ENCODE assay signal across 8 cellular contexts in the genomic region with DNA sequence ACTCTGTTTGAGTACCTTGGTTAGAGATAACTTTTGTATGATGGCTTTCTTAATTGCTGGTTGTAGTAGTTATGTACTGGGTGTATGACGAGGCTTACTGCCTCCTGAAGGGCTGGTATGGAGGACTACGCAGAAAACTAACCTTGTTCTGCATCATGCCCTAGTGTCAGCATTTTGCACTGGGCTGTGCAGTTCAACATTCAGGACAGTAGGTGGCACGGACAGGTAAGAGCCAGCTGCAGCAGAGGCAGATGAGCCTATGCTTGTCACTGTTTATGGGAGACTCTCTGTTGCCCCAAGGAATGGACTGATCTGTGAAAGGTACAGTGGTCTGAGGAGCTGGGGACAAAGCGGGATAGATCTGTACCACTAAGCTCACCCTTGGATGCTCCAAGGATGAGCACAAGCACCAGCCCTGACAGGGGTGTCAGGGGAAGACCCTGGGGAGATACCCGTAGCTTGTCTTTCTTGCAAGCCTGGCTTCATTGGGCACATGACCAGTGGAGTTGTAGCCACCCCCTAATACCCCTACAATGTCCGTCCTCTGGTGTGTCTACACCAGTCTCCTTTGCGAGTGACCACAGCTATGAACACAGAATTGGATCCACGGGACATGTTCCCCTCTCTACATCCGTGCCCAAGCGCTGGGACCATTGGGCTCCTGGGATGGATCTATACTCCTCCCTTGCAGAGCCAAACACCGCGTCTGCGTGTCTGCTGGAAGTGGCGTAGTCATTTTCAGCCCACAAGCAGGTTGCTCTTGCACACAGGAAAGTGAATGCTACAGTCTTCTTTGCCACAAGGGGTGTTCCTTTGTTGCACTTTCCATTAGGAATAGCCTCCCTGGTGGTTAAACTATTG. TPM values are rescaled to one million over a fixed set of nuclear protein-coding genes. Genes with fewer than 3 reads are reported as not detected.
A peak's percentile ranks its signal among the peaks of the same experiment; 100 is the strongest.
DNase-seq lines count a peak whose midpoint lies in the region; ATAC-seq and TF ChIP-seq lines count a peak whose summit lies in the region.

No MANE protein-coding gene starts in this region.

- peaks cover 39% of the 10 kb centered on the region for H3K36me3 Mint-ChIP-seq in osteocyte (ENCODE audit: unreplicated experiment)

- no peak overlapping the region for H3K4me3 Mint-ChIP-seq in osteocyte (ENCODE audit: unreplicated experiment)

- H3K4me1 ChIP-seq in MM.1S (ENCODE audit: low read length) (no peaks in the 10 kb centered on the region), colonic mucosa (no peaks in the 10 kb centered on the region)

- no peak overlapping the region for H3K27ac Mint-ChIP-seq in osteocyte (ENCODE audit: unreplicated experiment)

- H3K27me3 Mint-ChIP-seq in osteocyte (ENCODE audit: unreplicated experiment), result peaks cover 2% of the 10 kb centered on the region

- intact Hi-C loops in colonic mucosa (cut with DNase I), result no loop called here

- CTCF ChIA-PET in BJ (lab: Yijun Ruan, JAX), result interaction anchor here (0.6 to 2.9 kb wide), 9 partner anchors 8 to 672 kb away, joined by 3 to 18 read pairs (median 3); no protein-coding TSS in a partner anchor

- no peaks in the 10 kb centered on the region for H3K4me1 Mint-ChIP-seq in osteocyte (ENCODE audit: unreplicated experiment)

- H3K4me2 ChIP-seq in MM.1S (ENCODE audit: low read depth, low read length), result no peak overlapping the region

- no peaks in the 10 kb centered on the region for H3K9me3 ChIP-seq in MM.1S (replicated peaks; ENCODE audit: insufficient read depth, low read length)
- no peaks in the 10 kb centered on the region for H3K9me3 ChIP-seq in colonic mucosa

- peak; percentile 79 for TF ChIP-seq CTCF in BJ (IDR thresholded peaks at IDR 0.05; ENCODE audit: insufficient read depth, low read depth, low read length)
- peak; percentile 99 for TF ChIP-seq CTCF in MM.1S (IDR thresholded peaks at IDR 0.05; ENCODE audit: low read length)
- peak; percentile 63 for TF ChIP-seq CTCF in colonic mucosa (IDR thresholded peaks at IDR 0.05)
- peak; percentile 42 for TF ChIP-seq CTCF in osteocyte (IDR thresholded peaks at IDR 0.05)

- no peak overlapping the region for H3K4me3 ChIP-seq in BJ (ENCODE audit: low read depth, low read length)
- H3K4me3 ChIP-seq in MM.1S (ENCODE audit: low read length), result no peak overlapping the region
- H3K4me3 ChIP-seq in colonic mucosa, result no peak overlapping the region

- no peaks in the 10 kb centered on the region for H4K20me1 ChIP-seq in MM.1S (ENCODE audit: insufficient read depth, low read length)

- H3K27ac ChIP-seq in MM.1S (ENCODE audit: low read length), result no peak overlapping the region
- H3K27ac ChIP-seq in colonic mucosa, result no peak overlapping the region

- no peaks in the 10 kb centered on the region for H3K79me2 ChIP-seq in MM.1S (ENCODE audit: low read length)

- no peaks in the 10 kb centered on the region for H3K9me3 Mint-ChIP-seq in osteocyte (ENCODE audit: unreplicated experiment)

- no peak overlapping the region for H3K9ac ChIP-seq in MM.1S (ENCODE audit: low read length)
- H3K9ac ChIP-seq in colonic mucosa (ENCODE audit: low read depth in 2 of 2, low read length in 2 of 2), result no peak overlapping the region

- ATAC-seq in GM18498 (IDR thresholded peaks at IDR 0.05; ENCODE audit: unreplicated experiment), result peak; percentile 99
- ATAC-seq in HG02678 (IDR thresholded peaks at IDR 0.05; ENCODE audit: unreplicated experiment), result peak; percentile 99

- no peak for DNase-seq in BJ (ENCODE audit: low read depth)
- peak; percentile 84 for DNase-seq in MM.1S
- DNase-seq in SKM-1 treated with dmso at 0.1 percent for 144 hours (lab: John Stamatoyannopoulos, UW; ENCODE audit: unreplicated experiment), result peak; percentile 73
- DNase-seq in colonic mucosa, result no peak
- no peak for DNase-seq in osteocyte (ENCODE audit: extremely low spot score, unreplicated experiment)
- DNase-seq in mucosa of gallbladder (ENCODE audit: low spot score), result no peak

- H2AFZ ChIP-seq in MM.1S (ENCODE audit: low read length), result no peak overlapping the region

- H3K9me2 ChIP-seq in MM.1S (replicated peaks; ENCODE audit: insufficient read depth, low read length), result no peaks in the 10 kb centered on the region

- POLR2A ChIA-PET in BJ (lab: Charles Lee), result no interaction called here

- H3K27me3 ChIP-seq in BJ (ENCODE audit: control insufficient read depth, insufficient read depth, low read length), result no peaks in the 10 kb centered on the region
- no peaks in the 10 kb centered on the region for H3K27me3 ChIP-seq in MM.1S (replicated peaks; ENCODE audit: insufficient read depth, low read length)
- no peaks in the 10 kb centered on the region for H3K27me3 ChIP-seq in colonic mucosa

- no peaks in the 10 kb centered on the region for H3F3A ChIP-seq in MM.1S (ENCODE audit: insufficient read depth, low read length)

- no peaks in the 10 kb centered on the region for H3K36me3 ChIP-seq in BJ (ENCODE audit: control insufficient read depth, insufficient read depth, low read length)
- no peaks in the 10 kb centered on the region for H3K36me3 ChIP-seq in MM.1S (replicated peaks; ENCODE audit: insufficient read depth, low read length)
- no peaks in the 10 kb centered on the region for H3K36me3 ChIP-seq in colonic mucosa

RNA-seq across cellular contexts. Expression of gene CFHR3, which starts 51.1 kb away (rescaled TPM):
- polyA plus RNA-seq in BJ (2011; rRNA removed), result not detected in 2 replicates
- not detected in 2 replicates for polyA minus RNA-seq in BJ (2011; rRNA and poly(A)+ RNA removed)
- total RNA-seq in colonic mucosa, result under 1 TPM in 1 of 2 donors, not detected in 1; 0.15 TPM
- total RNA-seq in osteocyte, result 0.42 and 0.54 TPM in 2 replicates
- total RNA-seq in mucosa of gallbladder, result 0.49 TPM

Comparison
In these comparisons a context has a peak if more than half of its experiments do, and no peak if none do; other contexts are left out.
1. DNase-seq: peak in MM.1S (single experiment) and SKM-1 treated with dmso at 0.1 percent for 144 hours (single experiment); none in BJ (single experiment), colonic mucosa (single experiment), osteocyte (single experiment) and mucosa of gallbladder (single experiment).
2. CTCF ChIP-seq: peak in every context shown above with its lines; median percentile 99 in MM.1S; 79 in BJ; 63 in colonic mucosa; 42 in osteocyte.